33 cellular contexts compared by ENCODE assay signal in genomic region chr15:61819386-61819785, GRCh38.
"Had no signal": no experiment of that assay in that cellular context is flagged by ENCODE, and none has a peak within 500 bp of the region (broad histone marks: within the 10 kb centered on the region; RNA-seq: fewer than 3 reads in every experiment).

No MANE protein-coding gene starts in this region.

- H3K27ac ChIP-seq: ascending aorta, VCaP had no signal

- DNase-seq: activated B cell treated with CpG ODN at 0.5 μM for 24 hours; activated CD4-positive, alpha-beta memory T cell treated with anti-CD3 and anti-CD28 coated beads for 36 hours; activated CD4-positive, alpha-beta T cell treated with anti-CD3 and anti-CD28 coated beads for 4 hours; activated CD4-positive, alpha-beta T cell treated with anti-CD3 and anti-CD28 coated beads, Interleukin-2, amount 10 ng/mL, durations not matched to agents 24 days and 14 days; activated CD4-positive, alpha-beta T cell treated with anti-CD3 and anti-CD28 coated beads, Interleukin-2, amount 50 U/mL, for 1 hour; activated CD4-positive, alpha-beta T cell treated with anti-CD3 and anti-CD28 coated beads, Interleukin-2, amount 50 U/mL, for 4 hours; activated CD4-positive, CD25-positive, alpha-beta regulatory T cell treated with anti-CD3 and anti-CD28 coated beads, Interleukin-2, amount 50 U/mL, for 72 hours; activated CD8-positive, alpha-beta memory T cell treated with anti-CD3 and anti-CD28 coated beads, Interleukin-2, amount 50 U/mL, for 4 hours; activated CD8-positive, alpha-beta T cell treated with anti-CD3 and anti-CD28 coated beads for 36 hours; activated effector memory CD4-positive, alpha-beta T cell treated with Interleukin-2 at 50 U/mL for 16 hours; activated gamma-delta T cell; activated naive CD4-positive, alpha-beta T cell treated with anti-CD3 and anti-CD28 coated beads, Interleukin-2, amount 10 ng/mL, durations not matched to agents 7 days and 5 days; activated naive CD4-positive, alpha-beta T cell treated with Interleukin-2 at 50 U/mL for 16 hours; activated naive CD8-positive, alpha-beta T cell treated with anti-CD3 and anti-CD28 coated beads, Interleukin-2, amount 10 ng/mL, durations not matched to agents 7 days and 5 days; activated naive CD8-positive, alpha-beta T cell treated with anti-CD3 and anti-CD28 coated beads, Interleukin-2, amount 50 U/mL, for 24 hours; activated T-cell treated with anti-CD3 and anti-CD28 coated beads for 4 hours; activated T-cell treated with anti-CD3 and anti-CD28 coated beads, Interleukin-2, amount 50 U/mL, for 1 hour; activated T-cell treated with anti-CD3 and anti-CD28 coated beads, Interleukin-2, amount 50 U/mL, for 48 hours; amygdala; anterior cingulate cortex; central memory CD4-positive, alpha-beta T cell; SW 1271; T-helper 1 cell; T-helper 2 cell; T-helper 9 cell had no signal

- H3K9me3 Mint-ChIP-seq: activated B cell treated with CpG ODN at 0.5 μM for 24 hours; activated CD4-positive, alpha-beta memory T cell treated with anti-CD3 and anti-CD28 coated beads for 36 hours; activated CD4-positive, alpha-beta T cell treated with anti-CD3 and anti-CD28 coated beads, Interleukin-2, amount 10 ng/mL, durations not matched to agents 24 days and 14 days; activated CD8-positive, alpha-beta T cell treated with anti-CD3 and anti-CD28 coated beads for 36 hours; activated naive CD4-positive, alpha-beta T cell treated with anti-CD3 and anti-CD28 coated beads, Interleukin-2, amount 10 ng/mL, durations not matched to agents 7 days and 5 days; activated naive CD4-positive, alpha-beta T cell treated with anti-CD3 and anti-CD28 coated beads, Interleukin-2, amount 50 U/mL, for 24 hours; activated naive CD8-positive, alpha-beta T cell treated with anti-CD3 and anti-CD28 coated beads, Interleukin-2, amount 10 ng/mL, durations not matched to agents 7 days and 5 days; activated naive CD8-positive, alpha-beta T cell treated with anti-CD3 and anti-CD28 coated beads, Interleukin-2, amount 50 U/mL, for 24 hours; activated T-helper 2 cell treated with anti-CD3 and anti-CD28 coated beads, Interferon-gamma antibody, Interleukin-2, Interleukin-4, amounts not matched to agents 10 μg/mL and 5 μg/mL and 100 μg/mL, durations not matched to agents 14 hours and 24 hours and 36 hours; T-helper 1 cell treated with Interleukin-12 subunit alpha and Interleukin-12 subunit beta and Interleukin-4 antibody, amounts not matched to agents 30 μg/mL and 1 μg/mL, for 36 hours; T-helper 2 cell treated with Interferon-gamma antibody and Interleukin-4, amounts not matched to agents 5 μg/mL and 100 μg/mL, for 36 hours had no signal

- H3K36me3 Mint-ChIP-seq: activated CD4-positive, alpha-beta memory T cell treated with anti-CD3 and anti-CD28 coated beads for 36 hours; activated naive CD4-positive, alpha-beta T cell treated with anti-CD3 and anti-CD28 coated beads, Interleukin-2, amount 10 ng/mL, durations not matched to agents 7 days and 5 days; activated naive CD4-positive, alpha-beta T cell treated with anti-CD3 and anti-CD28 coated beads, Interleukin-2, amount 50 U/mL, for 24 hours; activated naive CD8-positive, alpha-beta T cell; activated naive CD8-positive, alpha-beta T cell treated with anti-CD3 and anti-CD28 coated beads, Interleukin-2, amount 10 ng/mL, durations not matched to agents 7 days and 5 days; brain had no signal

- H3K9me3 ChIP-seq: ascending aorta had no signal

- H3K4me1 ChIP-seq: ascending aorta had no signal

- H3K36me3 ChIP-seq: ascending aorta had no signal

- H3K4me3 Mint-ChIP-seq: activated B cell treated with CpG ODN at 0.5 μM for 24 hours; activated CD4-positive, alpha-beta memory T cell treated with anti-CD3 and anti-CD28 coated beads for 36 hours; activated CD4-positive, alpha-beta T cell treated with anti-CD3 and anti-CD28 coated beads, Interleukin-2, amount 10 ng/mL, durations not matched to agents 24 days and 14 days; activated CD8-positive, alpha-beta T cell treated with anti-CD3 and anti-CD28 coated beads for 36 hours; activated naive CD4-positive, alpha-beta T cell treated with anti-CD3 and anti-CD28 coated beads, Interleukin-2, amount 10 ng/mL, durations not matched to agents 7 days and 5 days; activated naive CD4-positive, alpha-beta T cell treated with anti-CD3 and anti-CD28 coated beads, Interleukin-2, amount 50 U/mL, for 24 hours; activated naive CD8-positive, alpha-beta T cell; activated naive CD8-positive, alpha-beta T cell treated with anti-CD3 and anti-CD28 coated beads, Interleukin-2, amount 10 ng/mL, durations not matched to agents 7 days and 5 days; activated naive CD8-positive, alpha-beta T cell treated with anti-CD3 and anti-CD28 coated beads, Interleukin-2, amount 50 U/mL, for 24 hours; brain; T-helper 1 cell treated with Interleukin-12 subunit alpha and Interleukin-12 subunit beta and Interleukin-4 antibody, amounts not matched to agents 30 μg/mL and 1 μg/mL, for 36 hours; T-helper 2 cell treated with Interferon-gamma antibody and Interleukin-4, amounts not matched to agents 5 μg/mL and 100 μg/mL, for 36 hours had no signal

- H3K27ac Mint-ChIP-seq: activated B cell treated with CpG ODN at 0.5 μM for 24 hours; activated CD4-positive, alpha-beta memory T cell treated with anti-CD3 and anti-CD28 coated beads for 36 hours; activated CD4-positive, alpha-beta T cell treated with anti-CD3 and anti-CD28 coated beads, Interleukin-2, amount 10 ng/mL, durations not matched to agents 24 days and 14 days; activated CD8-positive, alpha-beta T cell treated with anti-CD3 and anti-CD28 coated beads for 36 hours; activated naive CD4-positive, alpha-beta T cell treated with anti-CD3 and anti-CD28 coated beads, Interleukin-2, amount 10 ng/mL, durations not matched to agents 7 days and 5 days; activated naive CD4-positive, alpha-beta T cell treated with anti-CD3 and anti-CD28 coated beads, Interleukin-2, amount 50 U/mL, for 24 hours; activated naive CD8-positive, alpha-beta T cell; activated naive CD8-positive, alpha-beta T cell treated with anti-CD3 and anti-CD28 coated beads, Interleukin-2, amount 10 ng/mL, durations not matched to agents 7 days and 5 days; activated naive CD8-positive, alpha-beta T cell treated with anti-CD3 and anti-CD28 coated beads, Interleukin-2, amount 50 U/mL, for 24 hours; activated T-helper 2 cell treated with anti-CD3 and anti-CD28 coated beads, Interferon-gamma antibody, Interleukin-2, Interleukin-4, amounts not matched to agents 10 μg/mL and 5 μg/mL and 100 μg/mL, durations not matched to agents 14 hours and 24 hours and 36 hours; T-helper 1 cell treated with Interleukin-12 subunit alpha and Interleukin-12 subunit beta and Interleukin-4 antibody, amounts not matched to agents 30 μg/mL and 1 μg/mL, for 36 hours; T-helper 2 cell treated with Interferon-gamma antibody and Interleukin-4, amounts not matched to agents 5 μg/mL and 100 μg/mL, for 36 hours had no signal

- H3K27me3 ChIP-seq: ascending aorta had no signal

- H3K4me1 Mint-ChIP-seq: activated B cell treated with CpG ODN at 0.5 μM for 24 hours; activated CD4-positive, alpha-beta T cell treated with anti-CD3 and anti-CD28 coated beads, Interleukin-2, amount 10 ng/mL, durations not matched to agents 24 days and 14 days; activated naive CD4-positive, alpha-beta T cell treated with anti-CD3 and anti-CD28 coated beads, Interleukin-2, amount 10 ng/mL, durations not matched to agents 7 days and 5 days; activated naive CD4-positive, alpha-beta T cell treated with anti-CD3 and anti-CD28 coated beads, Interleukin-2, amount 50 U/mL, for 24 hours; activated naive CD8-positive, alpha-beta T cell treated with anti-CD3 and anti-CD28 coated beads, Interleukin-2, amount 10 ng/mL, durations not matched to agents 7 days and 5 days; activated naive CD8-positive, alpha-beta T cell treated with anti-CD3 and anti-CD28 coated beads, Interleukin-2, amount 50 U/mL, for 24 hours had no signal

- ATAC-seq: activated CD8-positive, alpha-beta T cell treated with anti-CD3 and anti-CD28 coated beads for 36 hours; activated naive CD8-positive, alpha-beta T cell treated with anti-CD3 and anti-CD28 coated beads, Interleukin-2, amount 50 U/mL, for 24 hours had no signal

- H3K4me3 ChIP-seq: ascending aorta had no signal
